12 cellular contexts compared by ENCODE assay signal in the genomic region with DNA sequence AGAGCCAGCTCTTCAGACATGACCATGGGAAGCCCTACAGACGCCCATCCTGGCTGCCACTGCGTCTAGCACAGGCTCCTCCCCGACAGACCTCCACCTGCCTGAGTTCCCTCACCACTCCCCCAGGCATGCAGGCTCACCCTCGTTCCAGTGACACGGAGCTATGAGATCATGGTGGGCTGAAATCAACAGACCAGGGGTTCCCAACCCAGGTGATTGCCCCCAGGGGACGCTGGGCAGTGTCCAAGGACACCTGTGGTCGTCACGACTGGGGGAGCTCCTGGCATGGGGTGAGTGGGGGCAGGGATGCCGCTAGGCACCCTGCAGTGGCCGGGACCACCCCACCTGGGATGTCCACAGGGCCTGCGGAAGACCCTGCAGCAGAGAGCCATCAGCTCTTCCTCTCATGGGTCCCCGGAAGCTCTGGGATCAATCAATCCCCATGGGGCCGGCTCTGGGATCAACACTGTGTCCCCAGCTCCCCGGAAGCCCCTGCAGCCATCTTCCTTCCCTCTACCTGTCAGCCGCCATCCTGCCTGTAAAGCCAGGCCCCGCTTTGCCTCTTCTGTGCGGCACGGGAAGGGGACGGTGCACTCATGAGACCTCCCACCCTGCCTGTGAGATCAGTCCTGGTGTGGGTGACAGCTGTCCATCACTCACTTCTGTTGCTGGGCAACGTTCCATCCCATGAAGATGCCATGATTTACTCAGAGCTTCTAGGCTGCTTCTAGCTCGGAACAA.
"Had no signal": no experiment of that assay in that cellular context is flagged by ENCODE, and none has a peak within 500 bp of the region (broad histone marks: within the 10 kb centered on the region; RNA-seq: fewer than 3 reads in every experiment).

No MANE protein-coding gene starts in this region.

- H3K36me3 ChIP-seq: heart left ventricle, pancreas had no signal

- H3K27me3 ChIP-seq: pancreas had no signal

- H3K27ac ChIP-seq: heart left ventricle, pancreas, skin epidermis had no signal

- DNase-seq: activated CD4-positive, alpha-beta memory T cell treated with anti-CD3 and anti-CD28 coated beads for 36 hours; activated CD4-positive, alpha-beta T cell treated with anti-CD3 and anti-CD28 coated beads for 1 hour; activated effector memory CD4-positive, alpha-beta T cell treated with anti-CD3 and anti-CD28 coated beads, Interleukin-2, amount 50 U/mL, for 16 hours; activated T-cell treated with anti-CD3 and anti-CD28 coated beads, Interleukin-2, amount 50 U/mL, for 4 hours; foreskin melanocyte; left ventricle myocardium superior; stimulated activated naive B cell treated with anti-CD40 and anti-IgM and Interleukin-4, amounts not matched to agents 10 μg/mL and 1 μg/mL and 100 μg/mL, for 72 hours; T-helper 9 cell; trophoblast cell had no signal

- H3K4me3 ChIP-seq: heart left ventricle, pancreas, skin epidermis had no signal
